17 cellular contexts compared by ENCODE assay signal in the genomic region with DNA sequence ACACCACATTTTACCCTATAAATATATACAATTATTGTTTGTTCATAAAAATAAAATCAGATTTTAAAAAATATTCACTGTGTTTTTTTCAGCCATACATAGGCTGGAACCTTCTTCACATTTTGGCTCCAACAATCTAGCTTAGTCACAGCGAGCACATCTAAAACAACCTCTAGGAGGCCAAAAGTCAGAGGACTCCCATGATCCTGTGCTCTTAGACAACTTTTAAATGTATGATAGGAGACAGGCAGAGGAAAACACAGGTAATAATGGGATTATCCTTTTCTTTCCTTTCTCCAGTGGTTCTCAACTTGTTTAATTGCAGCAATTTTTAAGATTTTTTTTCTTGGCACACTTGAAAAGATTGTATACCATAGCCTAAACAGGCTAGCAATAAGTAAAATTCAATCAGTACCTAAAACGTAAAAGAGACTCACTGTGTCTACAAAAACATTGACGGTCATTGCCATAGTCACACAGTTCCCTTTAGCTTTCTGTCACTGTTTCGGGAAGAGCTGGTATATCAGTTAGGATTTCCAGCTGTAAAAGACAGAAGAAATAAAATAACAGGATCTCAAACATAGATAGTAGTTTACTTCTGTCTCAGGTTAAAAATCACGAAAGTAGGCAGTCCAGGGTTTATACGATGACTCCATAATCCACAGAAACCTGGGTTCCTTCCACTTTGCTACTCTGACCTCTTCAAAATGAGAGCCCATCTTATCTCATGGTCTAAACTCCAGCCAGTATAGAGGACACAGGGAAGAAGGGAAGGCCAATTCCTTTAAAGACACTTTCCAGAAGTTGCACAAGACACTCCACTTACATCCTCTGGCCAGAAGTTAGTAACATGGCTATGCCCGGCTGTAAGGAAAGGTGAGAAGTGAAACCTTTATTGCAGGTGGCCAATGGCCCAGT. TPM values are rescaled to one million over a fixed set of nuclear protein-coding genes. Genes with fewer than 3 reads are reported as not detected.
DNase-seq lines count a peak whose midpoint lies in the region; ATAC-seq, FAIRE-seq and TF ChIP-seq lines count a peak whose summit lies in the region.
"Had no signal": no experiment of that assay in that cellular context is flagged by ENCODE, and none has a peak within 500 bp of the region (broad histone marks: within the 10 kb centered on the region; RNA-seq: fewer than 3 reads in every experiment).

No MANE protein-coding gene starts in this region.

- H3K36me3 Mint-ChIP-seq in H9 (ENCODE audit: insufficient read depth in 1 of 3, low read depth in 3 of 3): no peaks in the 10 kb centered on the region
- H3K36me3 Mint-ChIP-seq: CD4-positive, alpha-beta memory T cell had no signal

- no peak overlapping the region for H4K91ac ChIP-seq in H9 (ENCODE audit: insufficient read length, low read depth, low read length)

- H3K4me1 Mint-ChIP-seq in H9: peaks cover 0 to 2% of the 10 kb centered on the region in 2 experiments; a peak in 1 of 4 replicates
- H3K4me1 Mint-ChIP-seq: B cell; CD4-positive, alpha-beta memory T cell; IgD-negative memory B cell had no signal

- H3K79me2 ChIP-seq in H9 (ENCODE audit: insufficient read depth, low read length): no peaks in the 10 kb centered on the region
- no peaks in the 10 kb centered on the region for H3K79me2 ChIP-seq in K562 (ENCODE audit: control insufficient read depth, insufficient read depth, low read length)

- TF ChIP-seq EP300 in K562 (IDR thresholded peaks at IDR 0.05; ENCODE audit: low read length): no peak

- no peak overlapping the region for H2BK12ac ChIP-seq in H9 (ENCODE audit: insufficient read length, low read depth, low read length)

- no peaks in the 10 kb centered on the region for H3K36me3 ChIP-seq in MG63
- H3K36me3 ChIP-seq in K562 (ENCODE audit: control insufficient read depth, insufficient read depth, low read length): no peaks in the 10 kb centered on the region

- H4K8ac ChIP-seq in H9 (replicated peaks; ENCODE audit: insufficient read length, low read depth, low read length): no peak overlapping the region

- no peak overlapping the region for H3K4me3 ChIP-seq in MG63
- no peak overlapping the region for H3K4me3 ChIP-seq in K562
- H3K4me3 ChIP-seq in fibroblast of mammary gland (ENCODE audit: control insufficient read depth, low read depth, low read length): no peak overlapping the region

- no peaks in the 10 kb centered on the region for H3K23me2 ChIP-seq in H9 (ENCODE audit: insufficient read length, low read depth, low read length, poor library complexity, severe bottlenecking)

- no peak overlapping the region for H3K27ac Mint-ChIP-seq in H9
- H3K27ac Mint-ChIP-seq: CD4-positive, alpha-beta memory T cell; IgD-negative memory B cell had no signal

- no peak overlapping the region for H2BK5ac ChIP-seq in H9 (ENCODE audit: insufficient read length, low read length)

- no peak overlapping the region for H3K23ac ChIP-seq in H9 (ENCODE audit: insufficient read length, low read depth, low read length)

- no peak overlapping the region for H2BK20ac ChIP-seq in H9 (ENCODE audit: low read depth, low read length, poor library complexity, severe bottlenecking)

- no peak overlapping the region for H4K5ac ChIP-seq in H9 (ENCODE audit: insufficient read length, low read depth, low read length)

- no peak overlapping the region for H3K18ac ChIP-seq in H9 (ENCODE audit: insufficient read length, low read depth, low read length)

- no CpG with 5 or more reads among the region's 7 CpGs for WGBS in H9 (ENCODE audit: extremely low coverage, insufficient read length, low lambda C conversion rate)
- WGBS in K562 (ENCODE audit: insufficient coverage, low coverage, missing lambda C conversion rate): 42% methylated on average over 7 of the region's 7 CpGs

- H3K79me1 ChIP-seq in H9 (ENCODE audit: insufficient read depth, low read depth, low read length, poor library complexity, severe bottlenecking): no peaks in the 10 kb centered on the region

- ATAC-seq in K562: peak; percentile 90

- H3K27me3 ChIP-seq in H9 (ENCODE audit: insufficient read depth, low read length): no peaks in the 10 kb centered on the region
- H3K27me3 ChIP-seq in MG63: no peaks in the 10 kb centered on the region
- no peaks in the 10 kb centered on the region for H3K27me3 ChIP-seq in K562 (ENCODE audit: control insufficient read depth in 2 of 2, insufficient read depth in 2 of 2, low read length in 2 of 2)

- H3K14ac ChIP-seq in H9 (ENCODE audit: insufficient read depth, low read length): no peak overlapping the region

- DNase-seq in H9 (no peak), MG63 (peak; percentile 31), K562 (ENCODE audit: extremely low read depth in 1 of 4, low spot score in 3 of 4) (peak; percentile 26 to 62 (median 32)), fibroblast of mammary gland (ENCODE audit: low read depth) (peak; percentile 16), head of caudate nucleus (no peak), NCI-H1694 (lab: John Stamatoyannopoulos, UW) (no peak), NCI-H2227 treated with DMSO at 0.1 percent for 48 hours (lab: John Stamatoyannopoulos, UW) (no peak)
- DNase-seq: CD4-positive, alpha-beta memory T cell; DMS79; GOT3; HCEC 1CT had no signal

- no peak overlapping the region for H2BK15ac ChIP-seq in H9 (ENCODE audit: low read depth, low read length)

- H3K9ac ChIP-seq in H9 (ENCODE audit: extremely low read depth, insufficient read length, low read length) (no peak overlapping the region), K562 (ENCODE audit: insufficient read depth in 1 of 2, low read depth in 2 of 2, low read length in 2 of 2) (peak overlapping the region in 1 of 2 experiments; percentile 6; a peak in 2 of 4 replicates)

- peak; percentile 94 for TF ChIP-seq POLR2A in K562 (conservative IDR thresholded peaks at IDR 0.05)

- no peaks in the 10 kb centered on the region for H3K9me3 Mint-ChIP-seq in H9
- H3K9me3 Mint-ChIP-seq: IgD-negative memory B cell had no signal

- TF ChIP-seq CTCF in H9 (conservative IDR thresholded peaks at IDR 0.05) (peak; percentile 13; the same call in 1 of the 3 replicates), K562 (IDR thresholded peaks at IDR 0.05 in 2 of 3, conservative IDR thresholded peaks at IDR 0.05 in 1 of 3; ENCODE audit: insufficient read depth in 2 of 3, low read depth in 1 of 3, low read length in 3 of 3) (peak in 2 of 3 experiments; percentile 31 to 33; a peak in 2 of 6 replicates), fibroblast of mammary gland (conservative IDR thresholded peaks at IDR 0.05; ENCODE audit: control insufficient read depth, insufficient read depth, low read depth, low read length) (no peak)

- CTCF ChIA-PET in K562 (lab: Yijun Ruan, JAX; ENCODE audit: low intra/inter-chr PET ratio): no interaction called here

- H3K9me1 ChIP-seq in K562 (ENCODE audit: control insufficient read depth, insufficient read depth, low read length): no peaks in the 10 kb centered on the region

- no peak for TF ChIP-seq RAD21 in K562 (CRISPR knock-in tag; conservative IDR thresholded peaks at IDR 0.05 in 1 of 2, IDR thresholded peaks at IDR 0.05 in 1 of 2)

- H2BK120ac ChIP-seq in H9 (ENCODE audit: low read depth, low read length, poor library complexity, severe bottlenecking): no peak overlapping the region

- H3K4me3 Mint-ChIP-seq in H9: no peak overlapping the region
- H3K4me3 Mint-ChIP-seq: B cell; CD4-positive, alpha-beta memory T cell; IgD-negative memory B cell had no signal

- BruUV-seq in K562 (replicated peaks; lab: Mats Ljungman, UMichigan): TSS peak; percentile 100

- H3K9me3 ChIP-seq in H9 (ENCODE audit: control insufficient read depth, low read depth, low read length) (no peaks in the 10 kb centered on the region), MG63 (no peaks in the 10 kb centered on the region), K562 (replicated peaks; ENCODE audit: control insufficient read depth, insufficient read depth, low read depth, low read length) (no peaks in the 10 kb centered on the region)

- POLR2A ChIA-PET in K562 (lab: Yijun Ruan, JAX): interaction anchor here (0.5 to 2.1 kb wide), 12 partner anchors 10 to 786 kb away, joined by 3 to 6 read pairs (median 4); no protein-coding TSS in a partner anchor

- H2AFZ ChIP-seq in H9 (ENCODE audit: low read length) (peak overlapping the region; percentile 14), K562 (ENCODE audit: low read depth, low read length) (peak overlapping the region; percentile 94)

- in situ Hi-C loops in K562 (cut with MboI): no loop called here

- no peak overlapping the region for H3K4ac ChIP-seq in H9 (ENCODE audit: low read depth, low read length)

- intact Hi-C loops in K562 (cut with micrococcal nuclease) (no loop called here), head of caudate nucleus (cut with DNase I) (no loop called here)

- FAIRE-seq in K562 (lab: Jason Lieb, UNC): peak; percentile 26
- FAIRE-seq: A204.1, GM12891 had no signal

- no peak overlapping the region for H3K4me2 ChIP-seq in H9 (ENCODE audit: insufficient read depth, insufficient read length, low read length)
- H3K4me2 ChIP-seq in K562 (ENCODE audit: insufficient read depth, low read length): peak overlapping the region; percentile 39

- no peak overlapping the region for H3K56ac ChIP-seq in H9 (ENCODE audit: insufficient read length, low read depth, low read length)

- no peak overlapping the region for H2AK5ac ChIP-seq in H9 (ENCODE audit: insufficient read length, low read length)

- H3K27ac ChIP-seq in H9 (ENCODE audit: insufficient read length, low read depth, low read length): no peak overlapping the region
- peak overlapping the region; percentile 20 for H3K27ac ChIP-seq in K562 (ENCODE audit: extremely low read depth, low read depth, low read length)
- H3K27ac ChIP-seq: C4-2B had no signal

- peak overlapping the region; percentile 36 for H3T11ph ChIP-seq in H9 (ENCODE audit: low read length)

- no peaks in the 10 kb centered on the region for H4K20me1 ChIP-seq in H9 (ENCODE audit: control insufficient read depth, insufficient read depth, insufficient read length)
- H4K20me1 ChIP-seq in K562 (replicated peaks; ENCODE audit: control insufficient read depth, insufficient read depth, low read length): no peaks in the 10 kb centered on the region

- H3K4me1 ChIP-seq in H9 (ENCODE audit: insufficient read depth, low read length) (no peaks in the 10 kb centered on the region), K562 (replicated peaks in 1 of 2; ENCODE audit: control insufficient read depth in 2 of 2, insufficient read depth in 2 of 2, low read length in 2 of 2) (peaks cover 0 to 8% of the 10 kb centered on the region in 2 experiments; a peak in 2 of 5 replicates)

- H3K27me3 Mint-ChIP-seq in H9 (ENCODE audit: low read depth): no peaks in the 10 kb centered on the region
- H3K27me3 Mint-ChIP-seq: B cell, IgD-negative memory B cell had no signal

RNA-seq across cellular contexts. Expression of a gene that starts 39.2 kb away (rescaled TPM):
- 0.37 TPM in 1 of 2 replicates, not detected in the other for total RNA-seq in H9 (2021)
- not detected in 2 replicates for total RNA-seq in MG63 (2014; rRNA removed; shearing (Covaris generic); ENCODE audit: low replicate concordance)
- total RNA-seq in K562 (2011; cell fraction: chromatin; rRNA removed; ENCODE audit: low replicate concordance): 155 and 191 TPM in 2 replicates
- total RNA-seq in K562 (2011; cell fraction: nucleolus; rRNA removed): 84.4 and 92.0 TPM in 2 replicates
- 106 and 111 TPM in 2 replicates for total RNA-seq in K562 (2011; cell fraction: nucleoplasm; rRNA removed)
- total RNA-seq in K562 (2014; rRNA removed): 10.1 and 11.9 TPM in 2 replicates
- 22.6 and 26.2 TPM in 2 replicates for total RNA-seq in K562 (2014; rRNA removed; fragmentation: Illumina TruSeq; extraction: Trizol)
- total RNA-seq in K562 (2015; rRNA removed; fragmentation: Illumina TruSeq; extraction: Trizol): 12.7 and 14.2 TPM in 2 replicates
- 30.0 and 33.7 TPM in 2 replicates for total RNA-seq in K562 (2021)
- polyA plus RNA-seq in K562 (2011; rRNA removed): 37.8 and 45.4 TPM in 2 replicates
- 45.9 and 63.7 TPM in 2 replicates for polyA plus RNA-seq in K562 (2011; cell fraction: cytosol; rRNA removed)
- 126 and 140 TPM in 2 replicates for polyA plus RNA-seq in K562 (2011; cell fraction: nucleus; rRNA removed)
- 15.0 and 22.9 TPM in 2 replicates for polyA plus RNA-seq in K562 (2012)
- 37.0 and 51.1 TPM in 2 replicates for polyA plus RNA-seq in K562 (2014; fragmentation: Illumina TruSeq; extraction: Trizol)
- polyA plus RNA-seq in K562 (2014; fragmentation: Nextera tagmentation; extraction: Ambion mirVana): 10 to 100 TPM; 53.4 to 74.8 TPM
- 34.3 and 35.1 TPM in 2 replicates for polyA plus RNA-seq in K562 (2014; rRNA removed)
- 54.6 and 74.7 TPM in 2 replicates for polyA minus RNA-seq in K562 (2011; rRNA and poly(A)+ RNA removed)
- polyA minus RNA-seq in K562 (2011; cell fraction: cytosol; rRNA and poly(A)+ RNA removed): 27.0 and 30.3 TPM in 2 replicates
- polyA minus RNA-seq in K562 (2011; cell fraction: nucleus; rRNA and poly(A)+ RNA removed): 88.5 and 136 TPM in 2 replicates
- total RNA-seq: G401 had no signal
- polyA plus RNA-seq: CD4-positive, alpha-beta memory T cell; IgD-negative memory B cell had no signal

Comparison
In these comparisons a context has a peak if more than half of its experiments do, and no peak if none do; other contexts are left out.
1. DNase-seq: peak in MG63 (single experiment), K562 (4 of 4) and fibroblast of mammary gland (single experiment); none in H9 (single experiment), head of caudate nucleus (0 of 42), NCI-H1694 (single experiment) and NCI-H2227 treated with DMSO at 0.1 percent for 48 hours (single experiment).